ENCODE assay signal across 25 cellular contexts in the genomic region with DNA sequence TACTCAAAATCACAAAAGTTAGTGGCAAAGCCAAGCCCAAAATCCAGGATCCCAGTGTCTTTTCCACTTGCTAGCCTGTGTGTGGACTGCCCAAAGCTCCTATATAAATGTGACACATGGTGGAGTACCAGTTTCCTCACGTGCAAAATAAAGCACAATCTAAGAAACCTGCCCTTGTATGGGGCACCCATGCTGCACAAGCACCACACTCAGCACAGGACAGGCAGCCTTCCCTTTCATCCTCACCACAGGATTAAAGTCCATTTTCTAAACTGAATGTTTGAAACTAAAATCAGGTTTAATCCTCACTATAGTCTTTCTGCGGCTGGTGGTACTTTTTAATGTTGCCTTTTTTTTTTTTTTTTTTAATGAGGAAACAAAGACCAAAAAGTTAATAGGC.
"Had no signal": no experiment of that assay in that cellular context is flagged by ENCODE, and none has a peak within 500 bp of the region (broad histone marks: within the 10 kb centered on the region; RNA-seq: fewer than 3 reads in every experiment).

No MANE protein-coding gene starts in this region.

- H3K4me3 ChIP-seq: heart right ventricle, tibial artery had no signal

- H3K4me3 Mint-ChIP-seq: activated B cell treated with CpG ODN at 0.5 μM for 24 hours; activated CD4-positive, alpha-beta memory T cell treated with anti-CD3 and anti-CD28 coated beads, Interleukin-2, amount 10 ng/mL, durations not matched to agents 7 days and 5 days; activated naive CD8-positive, alpha-beta T cell treated with anti-CD3 and anti-CD28 coated beads, Interleukin-2, amount 50 U/mL, for 24 hours; activated T-helper 1 cell treated with anti-CD3 and anti-CD28 coated beads, Interleukin-12 subunit alpha, Interleukin-12 subunit beta, Interleukin-2, Interleukin-4 antibody, amounts not matched to agents 30 ng/mL and 10 ng/mL and 1 ng/mL, durations not matched to agents 14 hours and 24 hours and 36 hours; dendritic cell treated with granulocyte-macrophage colony-stimulating factor and Interleukin-4, amounts not matched to agents 40 ng/mL and 50 ng/mL, for 4 days; natural killer cell; stimulated activated naive CD8-positive, alpha-beta T cell treated with anti-CD3 and anti-CD28 coated beads, Interleukin-15, Interleukin-2, amounts not matched to agents 100 ng/mL and 50 ng/mL, for 24 hours had no signal

- H3K9me3 Mint-ChIP-seq: activated B cell treated with CpG ODN at 0.5 μM for 24 hours; activated CD4-positive, alpha-beta memory T cell treated with anti-CD3 and anti-CD28 coated beads, Interleukin-2, amount 10 ng/mL, durations not matched to agents 7 days and 5 days; activated naive CD8-positive, alpha-beta T cell treated with anti-CD3 and anti-CD28 coated beads, Interleukin-2, amount 50 U/mL, for 24 hours; activated T-helper 1 cell treated with anti-CD3 and anti-CD28 coated beads, Interleukin-12 subunit alpha, Interleukin-12 subunit beta, Interleukin-2, Interleukin-4 antibody, amounts not matched to agents 30 ng/mL and 10 ng/mL and 1 ng/mL, durations not matched to agents 14 hours and 24 hours and 36 hours; brain; dendritic cell treated with granulocyte-macrophage colony-stimulating factor and Interleukin-4, amounts not matched to agents 40 ng/mL and 50 ng/mL, for 4 days; natural killer cell; stimulated activated naive CD8-positive, alpha-beta T cell treated with anti-CD3 and anti-CD28 coated beads, Interleukin-15, Interleukin-2, amounts not matched to agents 100 ng/mL and 50 ng/mL, for 24 hours had no signal

- DNase-seq: activated B cell treated with CpG ODN at 0.5 μM for 24 hours; activated CD4-positive, alpha-beta memory T cell treated with anti-CD3 and anti-CD28 coated beads, Interleukin-2, amount 10 ng/mL, durations not matched to agents 7 days and 5 days; activated CD4-positive, alpha-beta T cell treated with anti-CD3 and anti-CD28 coated beads for 48 hours; activated gamma-delta T cell; activated naive CD4-positive, alpha-beta T cell treated with anti-CD3 and anti-CD28 coated beads, Interleukin-2, amount 50 U/mL, for 16 hours; activated naive CD8-positive, alpha-beta T cell treated with anti-CD3 and anti-CD28 coated beads, Interleukin-2, amount 50 U/mL, for 24 hours; anterior cingulate cortex; effector CD8-positive, alpha-beta T cell; erythroblast; foreskin fibroblast; heart right ventricle; kidney; left ventricle myocardium superior; midbrain; natural killer cell; retina; stimulated activated CD4-positive, alpha-beta T cell treated with anti-CD3 and anti-CD28 coated beads, Interleukin-4, amount 100 ng/mL, for 1 hour; T-helper 1 cell; T1000; tibial artery had no signal

- H3K36me3 Mint-ChIP-seq: natural killer cell had no signal

- ATAC-seq: heart right ventricle, left ventricle myocardium superior, natural killer cell had no signal

- H3K27ac ChIP-seq: heart right ventricle had no signal

- H3K27me3 ChIP-seq: heart right ventricle, tibial artery had no signal

- H3K27ac Mint-ChIP-seq: activated B cell treated with CpG ODN at 0.5 μM for 24 hours; activated CD4-positive, alpha-beta memory T cell treated with anti-CD3 and anti-CD28 coated beads, Interleukin-2, amount 10 ng/mL, durations not matched to agents 7 days and 5 days; activated T-helper 1 cell treated with anti-CD3 and anti-CD28 coated beads, Interleukin-12 subunit alpha, Interleukin-12 subunit beta, Interleukin-2, Interleukin-4 antibody, amounts not matched to agents 30 ng/mL and 10 ng/mL and 1 ng/mL, durations not matched to agents 14 hours and 24 hours and 36 hours; dendritic cell treated with granulocyte-macrophage colony-stimulating factor and Interleukin-4, amounts not matched to agents 40 ng/mL and 50 ng/mL, for 4 days; natural killer cell; progenitor cell of endocrine pancreas; stimulated activated naive CD8-positive, alpha-beta T cell treated with anti-CD3 and anti-CD28 coated beads, Interleukin-15, Interleukin-2, amounts not matched to agents 100 ng/mL and 50 ng/mL, for 24 hours had no signal
